ENCODE assay signal across 8 cellular contexts in the genomic region with DNA sequence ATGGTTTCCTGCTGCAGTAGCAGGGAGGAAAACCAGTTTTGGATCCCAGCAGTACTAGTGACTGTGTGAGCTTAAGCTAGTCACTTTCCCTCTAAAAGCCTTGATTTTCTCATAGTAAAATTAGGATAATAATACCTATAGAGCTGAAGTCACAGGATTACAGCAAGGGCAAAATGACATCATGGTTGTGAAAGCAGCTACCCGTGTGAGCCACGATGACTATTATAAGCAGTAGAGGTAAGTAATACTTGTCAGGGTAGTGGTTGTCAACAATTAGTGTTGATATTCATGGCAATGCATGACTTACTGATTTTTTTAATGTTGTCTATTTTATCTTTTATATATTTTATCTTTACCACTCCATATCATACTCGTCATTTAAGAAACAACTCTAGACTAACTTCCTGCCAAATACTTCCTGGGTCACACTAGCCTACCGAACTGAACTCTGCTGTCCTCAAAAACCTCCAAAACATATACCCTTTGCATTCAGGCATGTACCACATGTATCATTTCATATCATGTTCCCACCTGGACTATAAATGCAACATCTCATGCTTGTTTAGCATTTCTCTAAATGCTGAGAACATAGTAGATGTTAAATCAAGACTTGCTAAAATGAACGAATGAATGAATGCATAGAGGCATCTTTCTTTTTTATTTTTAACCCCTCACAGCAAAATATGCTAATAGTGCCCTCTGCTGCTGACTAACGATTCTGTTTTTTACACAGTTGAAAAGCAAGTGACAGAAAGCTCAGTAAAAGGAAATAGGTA.
DNase-seq lines count a peak whose midpoint lies in the region; ATAC-seq lines count a peak whose summit lies in the region.

No MANE protein-coding gene starts in this region.

- peak; percentile 48 for ATAC-seq in HG02798 (IDR thresholded peaks at IDR 0.05; ENCODE audit: poor library complexity, unreplicated experiment)
- no peak for ATAC-seq in GM19328 (IDR thresholded peaks at IDR 0.05; ENCODE audit: unreplicated experiment)
- no peak for ATAC-seq in GM18520 (IDR thresholded peaks at IDR 0.05; ENCODE audit: unreplicated experiment)

- DNase-seq in DMS153 treated with DMSO at 0.1 percent for 48 hours (lab: John Stamatoyannopoulos, UW; ENCODE audit: unreplicated experiment) = peak; percentile 31
- DNase-seq in DMS153 (lab: John Stamatoyannopoulos, UW) = no peak
- peak; percentile 0 for DNase-seq in SHP77 treated with DMSO at 0.1 percent for 48 hours (lab: John Stamatoyannopoulos, UW)
- DNase-seq in glomerular visceral epithelial cell (ENCODE audit: extremely low spot score) = peak; percentile 40
- no peak for DNase-seq in GM19240 (ENCODE audit: insufficient read length, low spot score)

Comparison
In these comparisons a context has a peak if more than half of its experiments do, and no peak if none do; other contexts are left out.
1. DNase-seq: peak in DMS153 treated with DMSO at 0.1 percent for 48 hours (single experiment), SHP77 treated with DMSO at 0.1 percent for 48 hours (single experiment) and glomerular visceral epithelial cell (single experiment); none in DMS153 (single experiment) and GM19240 (single experiment).